ENCODE assay signal across 16 cellular contexts in genomic region chr2:10591207-10591606, GRCh38.
DNase-seq lines count a peak whose midpoint lies in the region; ATAC-seq and TF ChIP-seq lines count a peak whose summit lies in the region.
"Had no signal": no experiment of that assay in that cellular context is flagged by ENCODE, and none has a peak within 500 bp of the region (broad histone marks: within the 10 kb centered on the region; RNA-seq: fewer than 3 reads in every experiment).

No MANE protein-coding gene starts in this region.

- H3K27me3 ChIP-seq in mammary epithelial cell (ENCODE audit: insufficient read depth, low read length) (no peaks in the 10 kb centered on the region), psoas muscle (ENCODE audit: insufficient read depth in 3 of 3, low read length in 2 of 3) (no peaks in the 10 kb centered on the region), PC-3 (ENCODE audit: low read length) (no peaks in the 10 kb centered on the region)
- H3K27me3 ChIP-seq: suprapubic skin had no signal

- no peaks in the 10 kb centered on the region for H3K9me2 ChIP-seq in PC-3 (replicated peaks; ENCODE audit: low read length)

- no peak overlapping the region for H3K4me3 ChIP-seq in mammary epithelial cell (replicated peaks in 1 of 3; ENCODE audit: insufficient read depth in 1 of 3, low read depth in 2 of 3, low read length in 3 of 3)
- no peak overlapping the region for H3K4me3 ChIP-seq in fibroblast of mammary gland (ENCODE audit: control insufficient read depth, low read depth, low read length)
- H3K4me3 ChIP-seq in psoas muscle, result no peak overlapping the region
- H3K4me3 ChIP-seq in PC-3 (ENCODE audit: low read length), result no peak overlapping the region
- H3K4me3 ChIP-seq: suprapubic skin had no signal

- no peak overlapping the region for H3K4me2 ChIP-seq in mammary epithelial cell (ENCODE audit: insufficient read depth, low read depth, low read length)
- H3K4me2 ChIP-seq in PC-3 (ENCODE audit: low read length), result no peak overlapping the region

- H3K27ac Mint-ChIP-seq in MCF 10A (ENCODE audit: low read depth, unreplicated experiment) (peak overlapping the region; percentile 61), T-helper 17 cell (peak overlapping the region; percentile 61)
- H3K27ac Mint-ChIP-seq in stimulated activated effector memory CD8-positive, alpha-beta T cell treated with anti-CD3 and anti-CD28 coated beads, Interleukin-12 subunit alpha, Interleukin-12 subunit beta, amount 100 ng/mL, for 72 hours, result peak overlapping the region; percentile 27
- H3K27ac Mint-ChIP-seq: activated CD4-positive, alpha-beta memory T cell treated with anti-CD3 and anti-CD28 coated beads, Interleukin-2, amount 10 ng/mL, durations not matched to agents 7 days and 5 days had no signal

- H3K4me3 Mint-ChIP-seq in MCF 10A (ENCODE audit: unreplicated experiment), result no peak overlapping the region
- no peak overlapping the region for H3K4me3 Mint-ChIP-seq in T-helper 17 cell
- no peak overlapping the region for H3K4me3 Mint-ChIP-seq in stimulated activated effector memory CD8-positive, alpha-beta T cell treated with anti-CD3 and anti-CD28 coated beads, Interleukin-12 subunit alpha, Interleukin-12 subunit beta, amount 100 ng/mL, for 72 hours
- H3K4me3 Mint-ChIP-seq: activated CD4-positive, alpha-beta memory T cell treated with anti-CD3 and anti-CD28 coated beads, Interleukin-2, amount 10 ng/mL, durations not matched to agents 7 days and 5 days had no signal

- in situ Hi-C loops in mammary epithelial cell (cut with MboI; ENCODE audit: low sequenced_read_pairs in 2 of 2), result no loop called here

- dilution Hi-C loops in mammary epithelial cell (cut with HindIII; ENCODE audit: low sequenced_read_pairs), result no loop called here

- H3K36me3 Mint-ChIP-seq in MCF 10A (ENCODE audit: insufficient read depth, unreplicated experiment) (peaks cover 66% of the 10 kb centered on the region), T-helper 17 cell (ENCODE audit: low read depth) (peaks cover 15% of the 10 kb centered on the region)
- H3K36me3 Mint-ChIP-seq in stimulated activated effector memory CD8-positive, alpha-beta T cell treated with anti-CD3 and anti-CD28 coated beads, Interleukin-12 subunit alpha, Interleukin-12 subunit beta, amount 100 ng/mL, for 72 hours, result peaks cover 94% of the 10 kb centered on the region

- ATAC-seq in T-helper 17 cell (no peak), psoas muscle (no peak), GM18868 (IDR thresholded peaks at IDR 0.05; ENCODE audit: unreplicated experiment) (no peak), PC-3 (no peak)
- no peak for ATAC-seq in stimulated activated effector memory CD8-positive, alpha-beta T cell treated with anti-CD3 and anti-CD28 coated beads, Interleukin-12 subunit alpha, Interleukin-12 subunit beta, amount 100 ng/mL, for 72 hours

- H4K20me1 ChIP-seq in mammary epithelial cell (ENCODE audit: insufficient read depth, low read length), result no peaks in the 10 kb centered on the region
- no peaks in the 10 kb centered on the region for H4K20me1 ChIP-seq in PC-3 (ENCODE audit: low read length)

- H3F3A ChIP-seq in PC-3 (ENCODE audit: low read length, unreplicated experiment), result no peaks in the 10 kb centered on the region

- H3K36me3 ChIP-seq in mammary epithelial cell (ENCODE audit: insufficient read depth, low read length), result peaks cover 5% of the 10 kb centered on the region
- peaks cover 10 to 83% of the 10 kb centered on the region in 2 donors for H3K36me3 ChIP-seq in psoas muscle (ENCODE audit: insufficient read depth in 1 of 2, low read depth in 1 of 2)
- H3K36me3 ChIP-seq in PC-3 (ENCODE audit: low read depth, low read length), result peaks cover 55% of the 10 kb centered on the region

- H3K27me3 Mint-ChIP-seq in MCF 10A (ENCODE audit: insufficient read depth, unreplicated experiment) (no peaks in the 10 kb centered on the region), T-helper 17 cell (no peaks in the 10 kb centered on the region)
- H3K27me3 Mint-ChIP-seq: activated CD4-positive, alpha-beta memory T cell treated with anti-CD3 and anti-CD28 coated beads, Interleukin-2, amount 10 ng/mL, durations not matched to agents 7 days and 5 days had no signal

- no peak overlapping the region for H3K27ac ChIP-seq in mammary epithelial cell (ENCODE audit: insufficient read depth, low read depth, low read length)
- no peak overlapping the region for H3K27ac ChIP-seq in psoas muscle
- no peak overlapping the region for H3K27ac ChIP-seq in PC-3 (ENCODE audit: low read length)
- H3K27ac ChIP-seq: suprapubic skin had no signal

- intact Hi-C loops in MCF 10A (cut with micrococcal nuclease) (no loop called here), mammary epithelial cell (cut with micrococcal nuclease) (no loop called here), psoas muscle (cut with DNase I) (no loop called here), PC-3 (cut with micrococcal nuclease) (no loop called here)

- H2AFZ ChIP-seq in mammary epithelial cell (ENCODE audit: low read depth, low read length) (no peak overlapping the region), PC-3 (ENCODE audit: low read length) (no peak overlapping the region)

- TF ChIP-seq CTCF in MCF 10A (IDR thresholded peaks at IDR 0.05; ENCODE audit: unreplicated experiment), result no peak
- TF ChIP-seq CTCF in mammary epithelial cell (conservative IDR thresholded peaks at IDR 0.05 in 1 of 2, IDR thresholded peaks at IDR 0.05 in 1 of 2; ENCODE audit: extremely low read depth in 1 of 2, insufficient read depth in 1 of 2, low read depth in 1 of 2, low read length in 2 of 2), result no peak
- no peak for TF ChIP-seq CTCF in fibroblast of mammary gland (conservative IDR thresholded peaks at IDR 0.05; ENCODE audit: control insufficient read depth, insufficient read depth, low read depth, low read length)
- no peak for TF ChIP-seq CTCF in psoas muscle (IDR thresholded peaks at IDR 0.05)
- TF ChIP-seq CTCF in PC-3 (conservative IDR thresholded peaks at IDR 0.05; ENCODE audit: low read depth, low read length), result no peak

- H3K79me2 ChIP-seq in mammary epithelial cell (ENCODE audit: insufficient read depth, low read length), result no peaks in the 10 kb centered on the region
- H3K79me2 ChIP-seq in PC-3 (ENCODE audit: low read length), result no peaks in the 10 kb centered on the region

- POLR2A ChIA-PET in MCF 10A (lab: Yijun Ruan, JAX), result no interaction called here
- POLR2A ChIA-PET in PC-3 (lab: Charles Lee; ENCODE audit: unreplicated experiment), result no interaction called here

- H3K4me1 Mint-ChIP-seq in MCF 10A (ENCODE audit: insufficient read depth, unreplicated experiment) (peaks cover 6% of the 10 kb centered on the region), T-helper 17 cell (peaks cover 13% of the 10 kb centered on the region)
- peaks cover 5% of the 10 kb centered on the region for H3K4me1 Mint-ChIP-seq in stimulated activated effector memory CD8-positive, alpha-beta T cell treated with anti-CD3 and anti-CD28 coated beads, Interleukin-12 subunit alpha, Interleukin-12 subunit beta, amount 100 ng/mL, for 72 hours
- H3K4me1 Mint-ChIP-seq: activated CD4-positive, alpha-beta memory T cell treated with anti-CD3 and anti-CD28 coated beads, Interleukin-2, amount 10 ng/mL, durations not matched to agents 7 days and 5 days had no signal

- no peak overlapping the region for H3K9ac ChIP-seq in mammary epithelial cell (ENCODE audit: insufficient read depth, low read length)
- no peak overlapping the region for H3K9ac ChIP-seq in PC-3 (ENCODE audit: low read length)

- H3K9me3 ChIP-seq in mammary epithelial cell (replicated peaks; ENCODE audit: insufficient read depth, low read length) (no peaks in the 10 kb centered on the region), T-helper 17 cell (ENCODE audit: control insufficient read depth, low read length, poor library complexity, severe bottlenecking) (no peaks in the 10 kb centered on the region), psoas muscle (no peaks in the 10 kb centered on the region), PC-3 (ENCODE audit: low read length) (no peaks in the 10 kb centered on the region)
- H3K9me3 ChIP-seq: suprapubic skin had no signal

- peak; percentile 26 for DNase-seq in MCF 10A (ENCODE audit: unreplicated experiment)
- DNase-seq in mammary epithelial cell, result no peak
- DNase-seq in T-helper 17 cell, result no peak
- peak; percentile 16 for DNase-seq in fibroblast of mammary gland (ENCODE audit: low read depth)
- no peak for DNase-seq in stimulated activated effector memory CD8-positive, alpha-beta T cell treated with anti-CD3 and anti-CD28 coated beads, Interleukin-12 subunit alpha, Interleukin-12 subunit beta, amount 100 ng/mL, for 72 hours (ENCODE audit: low spot score in 2 of 2)
- DNase-seq in psoas muscle, result no peak
- no peak for DNase-seq in PC-3
- DNase-seq: activated CD4-positive, alpha-beta memory T cell treated with anti-CD3 and anti-CD28 coated beads, Interleukin-2, amount 10 ng/mL, durations not matched to agents 7 days and 5 days; activated gamma-delta T cell; glutamatergic neuron; Karpas-422; NCI-H2029 treated with DMSO at 0.1 percent for 48 hours; SHP77 treated with DMSO at 0.1 percent for 48 hours; stimulated activated CD4-positive, alpha-beta T cell treated with anti-CD3 and anti-CD28 coated beads, Interleukin-15, amount 100 ng/mL, for 24 hours had no signal

- WGBS in mammary epithelial cell (ENCODE audit: low coverage, missing lambda C conversion rate), result 94% methylated on average over 6 of the region's 6 CpGs
- 69 to 73% (median 72%) methylated on average over 6 of the region's 6 CpGs for WGBS in psoas muscle, 3 donors

- H3K4me1 ChIP-seq in mammary epithelial cell (ENCODE audit: insufficient read depth, low read length), result no peaks in the 10 kb centered on the region
- H3K4me1 ChIP-seq in psoas muscle, result no peaks in the 10 kb centered on the region
- peaks cover 23% of the 10 kb centered on the region for H3K4me1 ChIP-seq in PC-3 (ENCODE audit: insufficient read depth, low read length)
- H3K4me1 ChIP-seq: suprapubic skin had no signal

- H3K9me3 Mint-ChIP-seq in MCF 10A (ENCODE audit: unreplicated experiment), result no peaks in the 10 kb centered on the region
- no peaks in the 10 kb centered on the region for H3K9me3 Mint-ChIP-seq in stimulated activated effector memory CD8-positive, alpha-beta T cell treated with anti-CD3 and anti-CD28 coated beads, Interleukin-12 subunit alpha, Interleukin-12 subunit beta, amount 100 ng/mL, for 72 hours
- H3K9me3 Mint-ChIP-seq: activated CD4-positive, alpha-beta memory T cell treated with anti-CD3 and anti-CD28 coated beads, Interleukin-2, amount 10 ng/mL, durations not matched to agents 7 days and 5 days had no signal

- CTCF ChIA-PET in MCF 10A (lab: Yijun Ruan, JAX) (interaction anchor here (0.6 kb wide), 1 partner anchor 518 kb away, joined by 3 read pairs; no protein-coding TSS in a partner anchor), mammary epithelial cell (lab: Charles Lee; ENCODE audit: low non-redundant PET) (no interaction called here), PC-3 (lab: Charles Lee) (no interaction called here)

- no TSS peak for BruUV-seq in MCF 10A (replicated peaks; lab: Mats Ljungman, UMichigan)
- no TSS peak for BruUV-seq in mammary epithelial cell (replicated peaks; lab: Mats Ljungman, UMichigan)
- BruUV-seq in PC-3 (replicated peaks; lab: Mats Ljungman, UMichigan), result no TSS peak

Comparison
In these comparisons a context has a peak if more than half of its experiments do, and no peak if none do; other contexts are left out.
1. DNase-seq: peak in MCF 10A (single experiment) and fibroblast of mammary gland (single experiment); none in mammary epithelial cell (single experiment), T-helper 17 cell (0 of 3), stimulated activated effector memory CD8-positive, alpha-beta T cell treated with anti-CD3 and anti-CD28 coated beads, Interleukin-12 subunit alpha, Interleukin-12 subunit beta, amount 100 ng/mL, for 72 hours (0 of 2), psoas muscle (0 of 2) and PC-3 (single experiment).
2. Peak in every context shown above with its lines, with median percentiles within 50 percentile points of each other: H3K27ac Mint-ChIP-seq.